32 cellular contexts compared by ENCODE assay signal in the genomic region with DNA sequence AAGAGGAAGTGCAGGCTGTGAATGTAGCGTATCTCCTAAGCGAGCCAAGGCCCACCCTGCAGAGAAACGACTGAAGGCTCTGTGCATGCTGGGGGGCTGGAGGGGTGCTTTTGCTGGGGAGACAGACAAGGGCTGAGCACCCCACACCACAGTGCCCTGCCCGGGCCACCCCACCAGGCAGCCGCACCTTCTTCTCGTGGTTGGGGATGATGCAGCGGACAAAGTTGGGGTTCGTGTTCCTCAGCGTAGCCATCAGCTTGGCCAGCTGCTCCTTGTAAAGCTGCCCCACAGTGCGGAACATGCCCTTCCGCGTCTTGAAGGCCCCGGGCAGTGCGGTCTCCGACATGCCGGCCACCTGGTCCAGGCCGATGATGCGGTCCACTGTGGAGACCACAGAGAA. TPM values are rescaled to one million over a fixed set of nuclear protein-coding genes. Genes with fewer than 3 reads are reported as not detected.
DNase-seq lines count a peak whose midpoint lies in the region; ATAC-seq and TF ChIP-seq lines count a peak whose summit lies in the region.
"Had no signal": no experiment of that assay in that cellular context is flagged by ENCODE, and none has a peak within 500 bp of the region (broad histone marks: within the 10 kb centered on the region; RNA-seq: fewer than 3 reads in every experiment).

No MANE protein-coding gene starts in this region.

- no peak overlapping the region for H3K27ac ChIP-seq in CD4-positive, alpha-beta T cell (ENCODE audit: low read depth, low read length)
- H3K27ac ChIP-seq in RWPE1: peak overlapping the region; percentile 69
- peak overlapping the region; percentile 77 to 100 (median 89) for H3K27ac ChIP-seq in sigmoid colon
- H3K27ac ChIP-seq: HL-60, thyroid gland had no signal

- WGBS in sigmoid colon, 2 donors: 87 to 90% methylated on average over 18 of the region's 18 CpGs

- H3K9me3 Mint-ChIP-seq in CD4-positive, alpha-beta T cell: no peaks in the 10 kb centered on the region
- H3K9me3 Mint-ChIP-seq in dendritic cell treated with granulocyte-macrophage colony-stimulating factor and Interleukin-4, amounts not matched to agents 40 ng/mL and 50 ng/mL, for 4 days: no peaks in the 10 kb centered on the region
- H3K9me3 Mint-ChIP-seq: activated CD4-positive, alpha-beta memory T cell treated with anti-CD3 and anti-CD28 coated beads for 36 hours; activated naive CD4-positive, alpha-beta T cell treated with anti-CD3 and anti-CD28 coated beads, Interleukin-2, amount 10 ng/mL, durations not matched to agents 7 days and 5 days; activated T-helper 1 cell treated with anti-CD3 and anti-CD28 coated beads, Interleukin-12 subunit alpha, Interleukin-12 subunit beta, Interleukin-2, Interleukin-4 antibody, amounts not matched to agents 30 ng/mL and 10 ng/mL and 1 ng/mL, durations not matched to agents 14 hours and 24 hours and 36 hours; H9; naive thymus-derived CD8-positive, alpha-beta T cell; stimulated activated naive CD8-positive, alpha-beta T cell treated with anti-CD3 and anti-CD28 coated beads, Interleukin-15, Interleukin-2, amounts not matched to agents 100 ng/mL and 50 ng/mL, for 24 hours had no signal

- H3K36me3 Mint-ChIP-seq in CD4-positive, alpha-beta T cell (ENCODE audit: low read depth): peaks cover 92% of the 10 kb centered on the region
- peaks cover 100% of the 10 kb centered on the region for H3K36me3 Mint-ChIP-seq in dendritic cell treated with granulocyte-macrophage colony-stimulating factor and Interleukin-4, amounts not matched to agents 40 ng/mL and 50 ng/mL, for 4 days (ENCODE audit: low read depth)

- H3K27me3 Mint-ChIP-seq in CD4-positive, alpha-beta T cell: no peaks in the 10 kb centered on the region
- no peaks in the 10 kb centered on the region for H3K27me3 Mint-ChIP-seq in dendritic cell treated with granulocyte-macrophage colony-stimulating factor and Interleukin-4, amounts not matched to agents 40 ng/mL and 50 ng/mL, for 4 days
- H3K27me3 Mint-ChIP-seq: activated CD4-positive, alpha-beta memory T cell treated with anti-CD3 and anti-CD28 coated beads for 36 hours; activated naive CD4-positive, alpha-beta T cell treated with anti-CD3 and anti-CD28 coated beads, Interleukin-2, amount 10 ng/mL, durations not matched to agents 7 days and 5 days; naive thymus-derived CD8-positive, alpha-beta T cell; stimulated activated naive CD8-positive, alpha-beta T cell treated with anti-CD3 and anti-CD28 coated beads, Interleukin-15, Interleukin-2, amounts not matched to agents 100 ng/mL and 50 ng/mL, for 24 hours; T-helper 17 cell had no signal

- intact Hi-C loops in CD4-positive, alpha-beta T cell (cut with DNase I, micrococcal nuclease): no loop called here
- intact Hi-C loops in dendritic cell treated with granulocyte-macrophage colony-stimulating factor and Interleukin-4, amounts not matched to agents 40 ng/mL and 50 ng/mL, for 4 days (cut with micrococcal nuclease): no loop called here
- intact Hi-C loops in sigmoid colon (cut with DNase I): no loop called here

- ATAC-seq in CD4-positive, alpha-beta T cell (ENCODE audit: poor library complexity): no peak
- ATAC-seq in HG02623 (IDR thresholded peaks at IDR 0.05; ENCODE audit: unreplicated experiment) (no peak), HG02798 (IDR thresholded peaks at IDR 0.05; ENCODE audit: poor library complexity, unreplicated experiment) (no peak)
- ATAC-seq: left lung; naive thymus-derived CD8-positive, alpha-beta T cell; PC-3; T-helper 17 cell had no signal

- CTCF ChIA-PET in CD4-positive, alpha-beta T cell (lab: Charles Lee): no interaction called here
- CTCF ChIA-PET in RWPE1 (lab: Yijun Ruan, JAX): no interaction called here

- H3K4me1 Mint-ChIP-seq in CD4-positive, alpha-beta T cell (ENCODE audit: low read depth): peaks cover 14% of the 10 kb centered on the region
- H3K4me1 Mint-ChIP-seq in dendritic cell treated with granulocyte-macrophage colony-stimulating factor and Interleukin-4, amounts not matched to agents 40 ng/mL and 50 ng/mL, for 4 days (ENCODE audit: low read depth): peaks cover 9% of the 10 kb centered on the region

- no peak overlapping the region for H3K4me3 ChIP-seq in sigmoid colon
- H3K4me3 ChIP-seq: left lung, thyroid gland had no signal

- DNase-seq in CD4-positive, alpha-beta T cell: no peak
- DNase-seq in RWPE1 (ENCODE audit: low spot score): no peak
- DNase-seq in sigmoid colon: no peak
- no peak for DNase-seq in GOT3 (lab: John Stamatoyannopoulos, UW)
- no peak for DNase-seq in iPS-NIHi11 (ENCODE audit: low spot score)
- DNase-seq: activated CD4-positive, alpha-beta memory T cell treated with anti-CD3 and anti-CD28 coated beads for 36 hours; activated CD4-positive, CD25-positive, alpha-beta regulatory T cell treated with anti-CD3 and anti-CD28 coated beads, Interleukin-2, amount 50 U/mL, for 72 hours; activated naive CD4-positive, alpha-beta T cell treated with anti-CD3 and anti-CD28 coated beads, Interleukin-2, amount 10 ng/mL, durations not matched to agents 7 days and 5 days; amniotic stem cell; COR-L47; DMS53; effector CD4-positive, alpha-beta T cell; H9; midbrain; naive thymus-derived CD8-positive, alpha-beta T cell; NCI-H1417 treated with DMSO at 0.1 percent for 48 hours; NCI-H2081; NCI-H2227 treated with DMSO at 0.1 percent for 48 hours; NCI-H526 treated with DMSO at 0.1 percent for 48 hours; occipital lobe; PC-3; Right ventricle myocardium superior; T-helper 17 cell; thyroid gland had no signal

- POLR2A ChIA-PET in CD4-positive, alpha-beta T cell (lab: Charles Lee): interaction anchor here (0.6 kb wide), 1 partner anchor 176 kb away, joined by 3 read pairs; no protein-coding TSS in a partner anchor
- POLR2A ChIA-PET in RWPE1 (lab: Yijun Ruan, JAX; ENCODE audit: low non-redundant PET): no interaction called here

- H3K27ac Mint-ChIP-seq in CD4-positive, alpha-beta T cell: peak overlapping the region; percentile 47
- peak overlapping the region; percentile 69 for H3K27ac Mint-ChIP-seq in dendritic cell treated with granulocyte-macrophage colony-stimulating factor and Interleukin-4, amounts not matched to agents 40 ng/mL and 50 ng/mL, for 4 days
- H3K27ac Mint-ChIP-seq: activated T-helper 1 cell treated with anti-CD3 and anti-CD28 coated beads, Interleukin-12 subunit alpha, Interleukin-12 subunit beta, Interleukin-2, Interleukin-4 antibody, amounts not matched to agents 30 ng/mL and 10 ng/mL and 1 ng/mL, durations not matched to agents 14 hours and 24 hours and 36 hours had no signal

- no peak overlapping the region for H3K4me3 Mint-ChIP-seq in CD4-positive, alpha-beta T cell
- no peak overlapping the region for H3K4me3 Mint-ChIP-seq in dendritic cell treated with granulocyte-macrophage colony-stimulating factor and Interleukin-4, amounts not matched to agents 40 ng/mL and 50 ng/mL, for 4 days
- H3K4me3 Mint-ChIP-seq: activated CD4-positive, alpha-beta memory T cell treated with anti-CD3 and anti-CD28 coated beads for 36 hours; activated naive CD4-positive, alpha-beta T cell treated with anti-CD3 and anti-CD28 coated beads, Interleukin-2, amount 10 ng/mL, durations not matched to agents 7 days and 5 days; activated T-helper 1 cell treated with anti-CD3 and anti-CD28 coated beads, Interleukin-12 subunit alpha, Interleukin-12 subunit beta, Interleukin-2, Interleukin-4 antibody, amounts not matched to agents 30 ng/mL and 10 ng/mL and 1 ng/mL, durations not matched to agents 14 hours and 24 hours and 36 hours; H9; naive thymus-derived CD8-positive, alpha-beta T cell; stimulated activated naive CD8-positive, alpha-beta T cell treated with anti-CD3 and anti-CD28 coated beads, Interleukin-15, Interleukin-2, amounts not matched to agents 100 ng/mL and 50 ng/mL, for 24 hours; T-helper 17 cell had no signal

- TF ChIP-seq CTCF in CD4-positive, alpha-beta T cell (IDR thresholded peaks at IDR 0.05): no peak
- TF ChIP-seq CTCF in RWPE1 (conservative IDR thresholded peaks at IDR 0.05; ENCODE audit: low read depth) (no peak), sigmoid colon (IDR thresholded peaks at IDR 0.05) (no peak)

- H3K4me1 ChIP-seq in sigmoid colon: peaks cover 0 to 65% (median 59%) of the 10 kb centered on the region in 4 donors
- H3K4me1 ChIP-seq: thyroid gland had no signal

- no peaks in the 10 kb centered on the region for H3K9me3 ChIP-seq in CD4-positive, alpha-beta T cell (ENCODE audit: control insufficient read depth, low read length)
- no peaks in the 10 kb centered on the region for H3K9me3 ChIP-seq in sigmoid colon
- H3K9me3 ChIP-seq: left lung, thyroid gland had no signal

- H3K36me3 ChIP-seq in sigmoid colon: peaks cover 60 to 100% (median 92%) of the 10 kb centered on the region in 4 donors

- no peak for TF ChIP-seq EP300 in sigmoid colon (IDR thresholded peaks at IDR 0.05)

- TF ChIP-seq POLR2A in sigmoid colon (IDR thresholded peaks at IDR 0.05): no peak

- H3K27me3 ChIP-seq in CD4-positive, alpha-beta T cell (ENCODE audit: control insufficient read depth, insufficient read depth, low read length): no peaks in the 10 kb centered on the region
- H3K27me3 ChIP-seq in sigmoid colon: no peaks in the 10 kb centered on the region
- H3K27me3 ChIP-seq: left lung, thyroid gland had no signal

RNA-seq across cellular contexts. Expression of gene APOL1, which starts 53.3 kb away (rescaled TPM):
- total RNA-seq in CD4-positive, alpha-beta T cell: 1 to 10 TPM; 6.4 to 7.3 TPM
- total RNA-seq in sigmoid colon: 10 to 100 TPM; 15.0 to 36.0 (median 20.3) TPM
- polyA plus RNA-seq in sigmoid colon: 10 to 100 TPM in 2 of 3 donors, 1 to 10 TPM in 1; 6.6 to 64.0 (median 11.3) TPM
- total RNA-seq: G401, H9, PC-3 had no signal
